ENCODE assay signal across 11 cellular contexts in the genomic region with DNA sequence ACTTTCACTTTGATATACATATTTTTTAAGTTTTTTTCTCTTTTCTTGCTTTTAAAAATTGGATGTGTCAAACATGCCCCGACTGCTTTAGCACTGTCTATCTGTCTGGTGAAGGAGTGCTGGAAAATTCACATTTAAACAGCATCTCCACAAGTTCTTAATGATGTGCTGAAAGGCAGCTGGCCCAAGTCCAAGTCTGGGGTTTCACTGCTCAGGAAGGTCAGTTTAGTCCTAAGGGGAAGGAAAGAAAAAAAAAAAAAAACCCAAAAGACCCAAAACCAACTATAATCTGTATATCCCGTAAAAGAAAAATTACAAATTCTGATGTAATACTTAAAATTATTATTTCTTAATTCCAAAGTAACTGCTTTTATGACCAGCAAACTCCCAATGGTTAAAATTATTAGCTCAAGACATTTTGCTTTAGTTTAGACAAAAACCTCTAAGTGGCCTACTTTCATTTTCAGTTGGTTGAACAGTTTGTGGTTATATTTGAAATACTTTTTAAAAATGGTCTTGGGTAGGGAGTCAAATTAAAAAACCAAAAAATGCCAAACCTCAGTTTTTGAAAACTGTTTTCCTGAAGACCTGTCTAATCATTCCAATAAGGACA.
A peak's percentile ranks its signal among the peaks of the same experiment; 100 is the strongest.
DNase-seq lines count a peak whose midpoint lies in the region; ATAC-seq, FAIRE-seq and TF ChIP-seq lines count a peak whose summit lies in the region.
"Had no signal": no experiment of that assay in that cellular context is flagged by ENCODE, and none has a peak within 500 bp of the region (broad histone marks: within the 10 kb centered on the region; RNA-seq: fewer than 3 reads in every experiment).

No MANE protein-coding gene starts in this region.

- H3K4me3 Mint-ChIP-seq in activated naive CD4-positive, alpha-beta T cell treated with anti-CD3 and anti-CD28 coated beads for 36 hours: no peak overlapping the region

- no peak for TF ChIP-seq POLR2A in NB4 (IDR thresholded peaks at IDR 0.05; ENCODE audit: extremely low read depth, insufficient read length)
- no peak for TF ChIP-seq POLR2A in body of pancreas (IDR thresholded peaks at IDR 0.05)

- no peak overlapping the region for H2BK12ac ChIP-seq in trophoblast cell (ENCODE audit: low read length)

- DNase-seq in DMS 273 treated with DMSO at 0.1 percent for 48 hours (lab: John Stamatoyannopoulos, UW) (peak; percentile 1), NB4 (ENCODE audit: low read depth) (peak; percentile 9), body of pancreas (peak in 3 of 4 donors; percentile 21 to 36 (median 21)), pancreas (no peak), trophoblast cell (no peak), Kasumi-1 (lab: John Stamatoyannopoulos, UW) (no peak)
- no peak for DNase-seq in activated naive CD4-positive, alpha-beta T cell treated with anti-CD3 and anti-CD28 coated beads for 36 hours
- DNase-seq in activated effector memory CD4-positive, alpha-beta T cell treated with Interleukin-2 at 50 U/mL for 16 hours: no peak
- DNase-seq: activated CD4-positive, CD25-positive, alpha-beta regulatory T cell treated with anti-CD3 and anti-CD28 coated beads, Interleukin-2, amount 50 U/mL, for 72 hours; NCI-H2081 treated with DMSO at 0.1 percent for 48 hours had no signal

- 43 to 48% methylated on average over 2 of the region's 2 CpGs for WGBS in body of pancreas, 2 donors
- 41 to 43% methylated on average over 2 of the region's 2 CpGs for WGBS in pancreas, 2 donors
- WGBS in trophoblast cell (ENCODE audit: extremely low coverage, insufficient coverage, insufficient read length): no CpG with 5 or more reads among the region's 2 CpGs

- H3K18ac ChIP-seq in trophoblast cell (ENCODE audit: low read length): no peak overlapping the region

- no peaks in the 10 kb centered on the region for H3K4me1 Mint-ChIP-seq in activated naive CD4-positive, alpha-beta T cell treated with anti-CD3 and anti-CD28 coated beads for 36 hours (ENCODE audit: low read depth)

- no peak overlapping the region for H3K14ac ChIP-seq in trophoblast cell (ENCODE audit: low read length)

- ATAC-seq in body of pancreas: no peak
- ATAC-seq in pancreas: no peak

- H3K23ac ChIP-seq in trophoblast cell (ENCODE audit: low read length): no peak overlapping the region

- no peaks in the 10 kb centered on the region for H3K36me3 Mint-ChIP-seq in activated naive CD4-positive, alpha-beta T cell treated with anti-CD3 and anti-CD28 coated beads for 36 hours (ENCODE audit: low read depth)

- intact Hi-C loops in body of pancreas (cut with DNase I): no loop called here
- intact Hi-C loops in pancreas (cut with DNase I): no loop called here
- intact Hi-C loops in activated naive CD4-positive, alpha-beta T cell treated with anti-CD3 and anti-CD28 coated beads for 36 hours (cut with micrococcal nuclease): loop anchor here (5.0 kb wide), 2 partner anchors 250 to 660 kb away; no protein-coding TSS in a partner anchor

- H3K4ac ChIP-seq in trophoblast cell (ENCODE audit: low read depth, low read length): no peak overlapping the region

- H3K27me3 ChIP-seq in body of pancreas: no peaks in the 10 kb centered on the region
- H3K27me3 ChIP-seq in pancreas: no peaks in the 10 kb centered on the region
- H3K27me3 ChIP-seq in trophoblast cell (ENCODE audit: insufficient read depth, low read length): no peaks in the 10 kb centered on the region
- H3K27me3 ChIP-seq: dorsolateral prefrontal cortex had no signal

- H3K79me2 ChIP-seq in trophoblast cell (ENCODE audit: control insufficient read depth, insufficient read depth, low read length, poor library complexity): no peaks in the 10 kb centered on the region

- H3K9ac ChIP-seq in trophoblast cell (ENCODE audit: low read length): no peak overlapping the region

- TF ChIP-seq CTCF in NB4 (IDR thresholded peaks at IDR 0.05; ENCODE audit: low read depth, low read length): no peak
- no peak for TF ChIP-seq CTCF in body of pancreas (IDR thresholded peaks at IDR 0.05)
- TF ChIP-seq CTCF in pancreas (IDR thresholded peaks at IDR 0.05): no peak

- no peak overlapping the region for H4K8ac ChIP-seq in trophoblast cell (ENCODE audit: low read depth, low read length)

- no peak overlapping the region for H2BK120ac ChIP-seq in trophoblast cell (ENCODE audit: insufficient read depth, low read length, poor library complexity)

- H3K27ac ChIP-seq in body of pancreas (no peak overlapping the region), pancreas (no peak overlapping the region), trophoblast cell (ENCODE audit: low read depth, low read length) (no peak overlapping the region)
- H3K27ac ChIP-seq: dorsolateral prefrontal cortex had no signal

- H2AK5ac ChIP-seq in trophoblast cell (ENCODE audit: low read length): no peak overlapping the region

- peaks cover 23% of the 10 kb centered on the region for H3K27me3 Mint-ChIP-seq in activated naive CD4-positive, alpha-beta T cell treated with anti-CD3 and anti-CD28 coated beads for 36 hours (ENCODE audit: low read depth)

- H2AFZ ChIP-seq in trophoblast cell (ENCODE audit: insufficient read depth, low read length, poor library complexity): no peak overlapping the region

- CTCF ChIA-PET in activated naive CD4-positive, alpha-beta T cell treated with anti-CD3 and anti-CD28 coated beads for 36 hours (lab: Charles Lee): interaction anchor here (0.6 to 1.1 kb wide), 3 partner anchors 165 to 741 kb away, joined by 3 read pairs; no protein-coding TSS in a partner anchor

- H3K9me3 ChIP-seq in body of pancreas (no peaks in the 10 kb centered on the region), pancreas (no peaks in the 10 kb centered on the region), trophoblast cell (ENCODE audit: insufficient read depth, low read depth, low read length) (no peaks in the 10 kb centered on the region)

- no peak overlapping the region for H3K4me3 ChIP-seq in NB4 (ENCODE audit: low read depth, low read length)
- H3K4me3 ChIP-seq in body of pancreas: no peak overlapping the region
- H3K4me3 ChIP-seq in pancreas: no peak overlapping the region
- no peak overlapping the region for H3K4me3 ChIP-seq in trophoblast cell (ENCODE audit: low read depth, low read length)
- H3K4me3 ChIP-seq: dorsolateral prefrontal cortex had no signal

- H3K4me1 ChIP-seq in body of pancreas: no peaks in the 10 kb centered on the region
- H3K4me1 ChIP-seq in pancreas: peaks cover 0 to 4% (median 3%) of the 10 kb centered on the region in 3 donors
- no peaks in the 10 kb centered on the region for H3K4me1 ChIP-seq in trophoblast cell (ENCODE audit: control insufficient read depth in 1 of 2, insufficient read depth in 2 of 2, low read length in 2 of 2)

- no peak overlapping the region for H3K4me2 ChIP-seq in trophoblast cell (ENCODE audit: low read length)

- H2BK5ac ChIP-seq in trophoblast cell (ENCODE audit: low read depth, low read length, poor library complexity): no peak overlapping the region

- H3K9me3 Mint-ChIP-seq in activated naive CD4-positive, alpha-beta T cell treated with anti-CD3 and anti-CD28 coated beads for 36 hours: no peaks in the 10 kb centered on the region

- peak; percentile 70 for FAIRE-seq in pancreas (lab: Jason Lieb, UNC)

- H4K12ac ChIP-seq in trophoblast cell (ENCODE audit: low read depth, low read length): no peak overlapping the region

- H3K27ac Mint-ChIP-seq in activated naive CD4-positive, alpha-beta T cell treated with anti-CD3 and anti-CD28 coated beads for 36 hours: no peak overlapping the region

- no peaks in the 10 kb centered on the region for H3K36me3 ChIP-seq in body of pancreas (replicated peaks in 1 of 2; ENCODE audit: insufficient read depth in 1 of 2, low read depth in 2 of 2)
- no peaks in the 10 kb centered on the region for H3K36me3 ChIP-seq in pancreas
- H3K36me3 ChIP-seq in trophoblast cell (ENCODE audit: control insufficient read depth in 1 of 2, insufficient read depth in 2 of 2, low read length in 2 of 2): no peaks in the 10 kb centered on the region

- no peak overlapping the region for H4K91ac ChIP-seq in trophoblast cell (ENCODE audit: low read depth, low read length)

- no peaks in the 10 kb centered on the region for H3K79me1 ChIP-seq in trophoblast cell (ENCODE audit: low read length)

Comparison
In these comparisons a context has a peak if more than half of its experiments do, and no peak if none do; other contexts are left out.
1. DNase-seq: peak in DMS 273 treated with DMSO at 0.1 percent for 48 hours (single experiment), NB4 (single experiment) and body of pancreas (3 of 4); none in pancreas (0 of 6), activated naive CD4-positive, alpha-beta T cell treated with anti-CD3 and anti-CD28 coated beads for 36 hours (single experiment), trophoblast cell (0 of 2), activated effector memory CD4-positive, alpha-beta T cell treated with Interleukin-2 at 50 U/mL for 16 hours (single experiment) and Kasumi-1 (0 of 2).